In the genomic region with DNA sequence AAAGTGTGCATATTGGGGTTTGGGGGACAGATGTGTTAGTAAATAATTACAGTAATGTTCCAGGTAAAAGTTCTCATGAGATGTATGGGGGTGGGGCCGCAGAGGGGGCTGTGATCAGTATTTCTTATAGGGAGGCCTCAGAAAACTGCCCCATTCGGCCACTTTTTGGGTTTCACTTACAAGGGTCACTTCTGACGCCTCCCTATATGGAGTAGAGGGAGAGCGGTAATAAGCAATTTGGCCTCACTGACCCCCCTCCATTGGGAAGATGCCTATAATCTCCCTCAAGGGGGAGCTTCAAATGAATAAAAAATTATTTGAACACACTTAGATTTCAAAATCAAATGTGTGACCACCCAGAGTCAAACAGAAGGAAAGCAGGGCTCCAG, we compare ENCODE assay signal across 11 cellular contexts. TPM values are rescaled to one million over a fixed set of nuclear protein-coding genes. Genes with fewer than 3 reads are reported as not detected.
"Had no signal": no experiment of that assay in that cellular context is flagged by ENCODE, and none has a peak within 500 bp of the region (broad histone marks: within the 10 kb centered on the region; RNA-seq: fewer than 3 reads in every experiment).

No MANE protein-coding gene starts in this region.

- DNase-seq: GM23248, GOT3, H7, HFFc6, IMR-90 had no signal

- H3K9me3 Mint-ChIP-seq: HFFc6 had no signal

- H3K9me3 ChIP-seq: HAP-1 had no signal

- H3K27ac ChIP-seq: GM23248 had no signal

- H3K4me3 ChIP-seq: GM23248, HAP-1, K562 had no signal

- H3K4me1 ChIP-seq: HAP-1 had no signal

- H3K27ac Mint-ChIP-seq: HFFc6 had no signal

- ATAC-seq: HCT116, K562 had no signal

- FAIRE-seq: HTR-8/SVneo, K562 had no signal

- H3K36me3 ChIP-seq: HAP-1 had no signal

- H3K4me3 Mint-ChIP-seq: HFFc6 had no signal

RNA-seq across cellular contexts. Expression of a gene that starts 2.9 kb away (rescaled TPM):
- total RNA-seq: GM23248, H4, H7, HFFc6, HT-29, IMR-90, K562 had no signal
- polyA plus RNA-seq: GM23248, IMR-90, K562 had no signal

RNA-seq across cellular contexts. Expression of a gene that starts 22.8 kb away (rescaled TPM):
- total RNA-seq: GM23248, HFFc6, HT-29, IMR-90 had no signal
- polyA plus RNA-seq: IMR-90 had no signal
